23 cellular contexts compared by ENCODE assay signal in the genomic region with DNA sequence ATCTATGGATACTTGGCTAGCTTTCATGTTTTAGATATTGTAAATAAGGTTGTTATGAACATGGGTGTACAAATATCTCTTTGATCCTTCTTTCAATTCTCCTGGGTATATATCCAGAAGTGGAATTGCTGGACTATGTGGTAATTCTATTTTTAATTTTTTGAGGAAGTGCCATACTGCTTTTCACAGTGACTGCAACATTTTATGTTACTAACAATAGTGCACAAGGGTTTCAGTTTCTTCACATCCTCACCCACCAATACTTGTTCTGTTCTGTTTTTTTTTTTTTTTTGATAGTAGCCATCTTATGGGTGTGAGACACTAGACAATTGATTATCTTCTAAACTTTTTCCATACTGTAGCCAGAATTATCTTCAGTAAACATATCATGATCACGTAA. TPM values are rescaled to one million over a fixed set of nuclear protein-coding genes. Genes with fewer than 3 reads are reported as not detected.
DNase-seq lines count a peak whose midpoint lies in the region; ATAC-seq, FAIRE-seq and TF ChIP-seq lines count a peak whose summit lies in the region.
"Had no signal": no experiment of that assay in that cellular context is flagged by ENCODE, and none has a peak within 500 bp of the region (broad histone marks: within the 10 kb centered on the region; RNA-seq: fewer than 3 reads in every experiment).

No MANE protein-coding gene starts in this region.

- peaks cover 41% of the 10 kb centered on the region for H3K27me3 ChIP-seq in endodermal cell (ENCODE audit: control insufficient read depth, insufficient read depth, low read length, poor library complexity, severe bottlenecking)

- H3K27ac Mint-ChIP-seq in endodermal cell, result no peak overlapping the region
- no peak overlapping the region for H3K27ac Mint-ChIP-seq in glutamatergic neuron (ENCODE audit: unreplicated experiment)
- H3K27ac Mint-ChIP-seq: activated naive CD8-positive, alpha-beta T cell treated with anti-CD3 and anti-CD28 coated beads, Interleukin-2, amount 10 ng/mL, durations not matched to agents 7 days and 5 days; neural progenitor cell; type B pancreatic cell had no signal

- no peaks in the 10 kb centered on the region for H3K4me1 ChIP-seq in endodermal cell (ENCODE audit: control insufficient read depth, insufficient read depth, low read length)
- H3K4me1 ChIP-seq: foreskin keratinocyte had no signal

- H3K4me3 ChIP-seq in endodermal cell (ENCODE audit: low read length), result no peak overlapping the region
- H3K4me3 ChIP-seq: dorsolateral prefrontal cortex, neural progenitor cell had no signal

- H3K27me3 Mint-ChIP-seq in endodermal cell (ENCODE audit: insufficient read depth) (peaks cover 31% of the 10 kb centered on the region), glutamatergic neuron (ENCODE audit: unreplicated experiment) (peaks cover 3% of the 10 kb centered on the region)

- H3K36me3 ChIP-seq in endodermal cell (ENCODE audit: control insufficient read depth, insufficient read depth, low read length), result no peaks in the 10 kb centered on the region
- H3K36me3 ChIP-seq: neural progenitor cell had no signal

- H3K27ac ChIP-seq in endodermal cell (ENCODE audit: low read depth, low read length), result no peak overlapping the region
- H3K27ac ChIP-seq: dorsolateral prefrontal cortex, foreskin keratinocyte, neural progenitor cell had no signal

- no peaks in the 10 kb centered on the region for H3K4me1 Mint-ChIP-seq in endodermal cell
- peaks cover 3% of the 10 kb centered on the region for H3K4me1 Mint-ChIP-seq in glutamatergic neuron (ENCODE audit: low read depth, unreplicated experiment)
- H3K4me1 Mint-ChIP-seq: activated naive CD8-positive, alpha-beta T cell treated with anti-CD3 and anti-CD28 coated beads, Interleukin-2, amount 10 ng/mL, durations not matched to agents 7 days and 5 days; central memory CD8-positive, alpha-beta T cell had no signal

- no peak for TF ChIP-seq CTCF in D721Med (IDR thresholded peaks at IDR 0.05; ENCODE audit: insufficient read depth, missing control alignments)
- TF ChIP-seq CTCF in endodermal cell (conservative IDR thresholded peaks at IDR 0.05), result no peak
- no peak for TF ChIP-seq CTCF in glutamatergic neuron (IDR thresholded peaks at IDR 0.05; ENCODE audit: partially characterized antibody, unreplicated experiment)

- peak overlapping the region; percentile 6 for H3K9ac ChIP-seq in endodermal cell (ENCODE audit: extremely low read depth, low read length, poor library complexity, severe bottlenecking)
- H3K9ac ChIP-seq: neural progenitor cell, SK-N-SH had no signal

- no peak overlapping the region for H3K4me3 Mint-ChIP-seq in endodermal cell
- no peak overlapping the region for H3K4me3 Mint-ChIP-seq in glutamatergic neuron (ENCODE audit: unreplicated experiment)
- H3K4me3 Mint-ChIP-seq: activated naive CD8-positive, alpha-beta T cell treated with anti-CD3 and anti-CD28 coated beads, Interleukin-2, amount 10 ng/mL, durations not matched to agents 7 days and 5 days; central memory CD8-positive, alpha-beta T cell; neural progenitor cell; type B pancreatic cell had no signal

- ATAC-seq in HG03354 (IDR thresholded peaks at IDR 0.05; ENCODE audit: poor library complexity, severe bottlenecking, unreplicated experiment), result peak; percentile 57
- ATAC-seq: foreskin keratinocyte, left ventricle myocardium superior had no signal

- H3K36me3 Mint-ChIP-seq in endodermal cell (ENCODE audit: low read depth) (no peaks in the 10 kb centered on the region), glutamatergic neuron (ENCODE audit: unreplicated experiment) (peaks cover 4% of the 10 kb centered on the region)
- H3K36me3 Mint-ChIP-seq: neural progenitor cell, type B pancreatic cell had no signal

- 92 to 93% methylated on average over 1 of the region's 1 CpG for WGBS in endodermal cell (ENCODE audit: insufficient coverage in 1 of 2, insufficient read length in 1 of 2), 2 experiments

- DNase-seq in D721Med (ENCODE audit: insufficient read length, low spot score), result no peak
- peak; percentile 87 for DNase-seq in NOMO-1 treated with DMSO at 0.1 percent for 48 hours (lab: John Stamatoyannopoulos, UW; ENCODE audit: unreplicated experiment)
- DNase-seq in endodermal cell, result no peak
- DNase-seq in DMS153 (lab: John Stamatoyannopoulos, UW), result no peak
- no peak for DNase-seq in glutamatergic neuron
- no peak for DNase-seq in RPMI8226
- DNase-seq in NAMALWA (ENCODE audit: low spot score), result no peak
- DNase-seq: activated naive CD8-positive, alpha-beta T cell treated with anti-CD3 and anti-CD28 coated beads, Interleukin-2, amount 10 ng/mL, durations not matched to agents 7 days and 5 days; C1 segment of cervical spinal cord; dorsolateral prefrontal cortex; foreskin keratinocyte; hypothalamus; left ventricle myocardium superior; NCI-H1694 treated with DMSO at 0.1 percent for 48 hours; NCI-H2227 treated with DMSO at 0.1 percent for 48 hours; NCI-H774; SK-N-SH had no signal

- H3K9me3 ChIP-seq in endodermal cell (ENCODE audit: control insufficient read depth, low read length), result peaks cover 3% of the 10 kb centered on the region
- H3K9me3 ChIP-seq: SK-N-SH had no signal

- peak; percentile 58 for FAIRE-seq in D721Med (lab: Jason Lieb, UNC)

- H3K9me3 Mint-ChIP-seq in endodermal cell (peaks cover 8% of the 10 kb centered on the region), glutamatergic neuron (ENCODE audit: unreplicated experiment) (peaks cover under 1% of the 10 kb centered on the region)
- H3K9me3 Mint-ChIP-seq: central memory CD8-positive, alpha-beta T cell; type B pancreatic cell had no signal

RNA-seq across cellular contexts. Expression of a gene that starts 17.3 kb away (rescaled TPM):
- total RNA-seq in endodermal cell (not detected), glutamatergic neuron (ENCODE audit: unreplicated experiment) (65.5 TPM)
- 4.3 TPM for polyA plus RNA-seq in endodermal cell (2013, experiment 1 of 2)
- polyA plus RNA-seq in endodermal cell (2013, experiment 2 of 2), result 3.7 TPM
- total RNA-seq: activated naive CD8-positive, alpha-beta T cell treated with anti-CD3 and anti-CD28 coated beads, Interleukin-2, amount 10 ng/mL, durations not matched to agents 7 days and 5 days; foreskin keratinocyte; left ventricle myocardium superior; pulmonary artery endothelial cell had no signal
- polyA plus RNA-seq: esophagus, foreskin keratinocyte had no signal

RNA-seq across cellular contexts. Expression of a gene that starts 40.7 kb away (rescaled TPM):
- under 1 TPM; 0.20 to 0.31 TPM for total RNA-seq in endodermal cell
- polyA plus RNA-seq in endodermal cell (2013, experiment 1 of 2), result 0.07 TPM
- polyA plus RNA-seq in endodermal cell (2013, experiment 2 of 2), result not detected
- total RNA-seq in glutamatergic neuron (ENCODE audit: unreplicated experiment), result 5.7 TPM
- total RNA-seq: activated naive CD8-positive, alpha-beta T cell treated with anti-CD3 and anti-CD28 coated beads, Interleukin-2, amount 10 ng/mL, durations not matched to agents 7 days and 5 days; foreskin keratinocyte; left ventricle myocardium superior; pulmonary artery endothelial cell had no signal

Comparison
In these comparisons a context has a peak if more than half of its experiments do, and no peak if none do; other contexts are left out.
1. RNA of a gene that starts 17.3 kb away (total RNA-seq): 65.5 TPM in glutamatergic neuron (single experiment); not detected in endodermal cell; every median in the first group is over 10 times any median in the second.